12 cellular contexts compared by ENCODE assay signal in genomic region chr17:77572065-77572601, GRCh38.
DNase-seq lines count a peak whose midpoint lies in the region; ATAC-seq and TF ChIP-seq lines count a peak whose summit lies in the region.
"Had no signal": no experiment of that assay in that cellular context is flagged by ENCODE, and none has a peak within 500 bp of the region (broad histone marks: within the 10 kb centered on the region; RNA-seq: fewer than 3 reads in every experiment).

No MANE protein-coding gene starts in this region.

- H3K4ac ChIP-seq in trophoblast cell (ENCODE audit: low read depth, low read length), result no peak overlapping the region

- no peak overlapping the region for H3K14ac ChIP-seq in trophoblast cell (ENCODE audit: low read length)

- H3K4me2 ChIP-seq in neural cell (ENCODE audit: low read length), result peak overlapping the region; percentile 4
- H3K4me2 ChIP-seq in trophoblast cell (ENCODE audit: low read length), result no peak overlapping the region
- H3K4me2 ChIP-seq: SK-N-SH had no signal

- peaks cover 7% of the 10 kb centered on the region for H3K27me3 Mint-ChIP-seq in CD8-positive, alpha-beta T cell (ENCODE audit: low read depth)
- H3K27me3 Mint-ChIP-seq in osteocyte (ENCODE audit: unreplicated experiment), result peaks cover 66% of the 10 kb centered on the region

- peak overlapping the region; percentile 63 for H3K4me3 Mint-ChIP-seq in CD8-positive, alpha-beta T cell
- no peak overlapping the region for H3K4me3 Mint-ChIP-seq in osteocyte (ENCODE audit: unreplicated experiment)

- H3K4me1 Mint-ChIP-seq in CD8-positive, alpha-beta T cell (ENCODE audit: low read depth), result peaks cover 11% of the 10 kb centered on the region
- peaks cover 4% of the 10 kb centered on the region for H3K4me1 Mint-ChIP-seq in osteocyte (ENCODE audit: unreplicated experiment)

- no peak overlapping the region for H4K8ac ChIP-seq in trophoblast cell (ENCODE audit: low read depth, low read length)

- no peak overlapping the region for H3K18ac ChIP-seq in trophoblast cell (ENCODE audit: low read length)

- H3K9me3 Mint-ChIP-seq in CD8-positive, alpha-beta T cell, result no peaks in the 10 kb centered on the region
- H3K9me3 Mint-ChIP-seq in osteocyte (ENCODE audit: unreplicated experiment), result no peaks in the 10 kb centered on the region
- H3K9me3 Mint-ChIP-seq: stimulated activated memory B cell treated with anti-CD40 and anti-IgM and Interleukin-4, amounts not matched to agents 10 μg/mL and 1 μg/mL and 100 μg/mL, for 72 hours had no signal

- no peak for DNase-seq in CD8-positive, alpha-beta T cell
- peak; percentile 93 for DNase-seq in NCI-H82 (lab: John Stamatoyannopoulos, UW)
- DNase-seq in osteocyte (ENCODE audit: extremely low spot score, unreplicated experiment), result no peak
- no peak for DNase-seq in trophoblast cell
- DNase-seq in stimulated activated CD4-positive, alpha-beta T cell treated with anti-CD3 and anti-CD28 coated beads, Interleukin-2, amount 100 ng/mL, for 48 hours, result no peak
- DNase-seq: EL, NCI-H2107 had no signal

- H4K20me1 ChIP-seq in neural cell (ENCODE audit: insufficient read depth), result no peaks in the 10 kb centered on the region

- no peak for TF ChIP-seq POLR2A in gastroesophageal sphincter (IDR thresholded peaks at IDR 0.05)

- peak overlapping the region; percentile 46 for H3K4me3 ChIP-seq in CD8-positive, alpha-beta T cell (ENCODE audit: low read depth, low read length)
- H3K4me3 ChIP-seq in gastroesophageal sphincter (peak overlapping the region; percentile 2 to 41), neural cell (ENCODE audit: low read length) (peak overlapping the region; percentile 45), trophoblast cell (ENCODE audit: low read depth, low read length) (no peak overlapping the region)

- H3F3A ChIP-seq in neural cell (ENCODE audit: insufficient read depth, low read length, poor library complexity, severe bottlenecking), result peaks cover 9% of the 10 kb centered on the region

- H3K36me3 ChIP-seq in CD8-positive, alpha-beta T cell (ENCODE audit: insufficient read depth, low read length), result no peaks in the 10 kb centered on the region
- H3K36me3 ChIP-seq in gastroesophageal sphincter, result no peaks in the 10 kb centered on the region
- H3K36me3 ChIP-seq in neural cell (ENCODE audit: insufficient read depth, low read length), result no peaks in the 10 kb centered on the region
- no peaks in the 10 kb centered on the region for H3K36me3 ChIP-seq in trophoblast cell (ENCODE audit: control insufficient read depth in 1 of 2, insufficient read depth in 2 of 2, low read length in 2 of 2)

- TF ChIP-seq RAD21 in neural cell (conservative IDR thresholded peaks at IDR 0.05), result no peak

- H2AFZ ChIP-seq in neural cell (ENCODE audit: low read depth, low read length) (peak overlapping the region; percentile 34), trophoblast cell (ENCODE audit: insufficient read depth, low read length, poor library complexity) (no peak overlapping the region)

- no peak overlapping the region for H3K27ac Mint-ChIP-seq in CD8-positive, alpha-beta T cell
- H3K27ac Mint-ChIP-seq in osteocyte (ENCODE audit: unreplicated experiment), result no peak overlapping the region
- H3K27ac Mint-ChIP-seq: stimulated activated memory B cell treated with anti-CD40 and anti-IgM and Interleukin-4, amounts not matched to agents 10 μg/mL and 1 μg/mL and 100 μg/mL, for 72 hours had no signal

- no peak overlapping the region for H2BK120ac ChIP-seq in trophoblast cell (ENCODE audit: insufficient read depth, low read length, poor library complexity)

- no peak overlapping the region for H4K12ac ChIP-seq in trophoblast cell (ENCODE audit: low read depth, low read length)

- 3 to 10% methylated on average over 5 to 7 of the region's 15 CpGs for WGBS in gastroesophageal sphincter (ENCODE audit: low coverage in 1 of 2), 2 donors
- no CpG with 5 or more reads among the region's 15 CpGs for WGBS in trophoblast cell (ENCODE audit: extremely low coverage, insufficient coverage, insufficient read length)

- intact Hi-C loops in CD8-positive, alpha-beta T cell (cut with DNase I, micrococcal nuclease), result no loop called here

- no peaks in the 10 kb centered on the region for H3K9me2 ChIP-seq in neural cell (ENCODE audit: insufficient read depth, low read length)
- H3K9me2 ChIP-seq: SK-N-SH had no signal

- no peaks in the 10 kb centered on the region for H3K36me3 Mint-ChIP-seq in CD8-positive, alpha-beta T cell
- H3K36me3 Mint-ChIP-seq in osteocyte (ENCODE audit: unreplicated experiment), result no peaks in the 10 kb centered on the region
- H3K36me3 Mint-ChIP-seq: stimulated activated memory B cell treated with anti-CD40 and anti-IgM and Interleukin-4, amounts not matched to agents 10 μg/mL and 1 μg/mL and 100 μg/mL, for 72 hours had no signal

- H3K27me3 ChIP-seq in CD8-positive, alpha-beta T cell (ENCODE audit: insufficient read depth, low read length), result no peaks in the 10 kb centered on the region
- H3K27me3 ChIP-seq in gastroesophageal sphincter (no peaks in the 10 kb centered on the region), neural cell (ENCODE audit: insufficient read depth, low read depth, low read length) (no peaks in the 10 kb centered on the region), trophoblast cell (ENCODE audit: insufficient read depth, low read length) (no peaks in the 10 kb centered on the region)

- CTCF ChIA-PET in CD8-positive, alpha-beta T cell (lab: Charles Lee), result no interaction called here

- ATAC-seq in CD8-positive, alpha-beta T cell, result no peak
- ATAC-seq in gastroesophageal sphincter (no peak), GM21737 (IDR thresholded peaks at IDR 0.05; ENCODE audit: unreplicated experiment) (no peak)
- ATAC-seq: stimulated activated memory B cell treated with anti-CD40 and anti-IgM and Interleukin-4, amounts not matched to agents 10 μg/mL and 1 μg/mL and 100 μg/mL, for 72 hours had no signal

- H2AK5ac ChIP-seq in trophoblast cell (ENCODE audit: low read length), result no peak overlapping the region

- POLR2A ChIA-PET in CD8-positive, alpha-beta T cell (lab: Charles Lee), result interaction anchor here (0.6 to 1.3 kb wide), 2 partner anchors 38 to 183 kb away, joined by 3 read pairs; no protein-coding TSS in a partner anchor

- H3K79me1 ChIP-seq in trophoblast cell (ENCODE audit: low read length), result no peaks in the 10 kb centered on the region

- no peak overlapping the region for H4K91ac ChIP-seq in trophoblast cell (ENCODE audit: low read depth, low read length)

- H3K9ac ChIP-seq in neural cell (ENCODE audit: low read length) (peak overlapping the region; percentile 60), trophoblast cell (ENCODE audit: low read length) (no peak overlapping the region)
- H3K9ac ChIP-seq: SK-N-SH had no signal

- no peak for TF ChIP-seq CTCF in CD8-positive, alpha-beta T cell (IDR thresholded peaks at IDR 0.05)
- no peak for TF ChIP-seq CTCF in gastroesophageal sphincter (IDR thresholded peaks at IDR 0.05)
- no peak for TF ChIP-seq CTCF in neural cell (IDR thresholded peaks at IDR 0.05; ENCODE audit: poor library complexity, severe bottlenecking)
- no peak for TF ChIP-seq CTCF in osteocyte (IDR thresholded peaks at IDR 0.05)

- H3K4me1 ChIP-seq in CD8-positive, alpha-beta T cell (ENCODE audit: insufficient read depth, low read length), result peaks cover 14% of the 10 kb centered on the region
- peaks cover 0 to 24% (median 6%) of the 10 kb centered on the region in 3 donors for H3K4me1 ChIP-seq in gastroesophageal sphincter
- H3K4me1 ChIP-seq in trophoblast cell (ENCODE audit: control insufficient read depth in 1 of 2, insufficient read depth in 2 of 2, low read length in 2 of 2), result no peaks in the 10 kb centered on the region

- H2BK5ac ChIP-seq in trophoblast cell (ENCODE audit: low read depth, low read length, poor library complexity), result no peak overlapping the region

- no peak overlapping the region for H2BK12ac ChIP-seq in trophoblast cell (ENCODE audit: low read length)

- TF ChIP-seq EP300 in gastroesophageal sphincter (IDR thresholded peaks at IDR 0.05) (no peak), neural cell (conservative IDR thresholded peaks at IDR 0.05; ENCODE audit: poor library complexity, severe bottlenecking) (no peak)

- H3K9me3 ChIP-seq in CD8-positive, alpha-beta T cell (ENCODE audit: low read length), result no peaks in the 10 kb centered on the region
- no peaks in the 10 kb centered on the region for H3K9me3 ChIP-seq in gastroesophageal sphincter
- H3K9me3 ChIP-seq in neural cell (ENCODE audit: low read length), result no peaks in the 10 kb centered on the region
- peaks cover 4% of the 10 kb centered on the region for H3K9me3 ChIP-seq in trophoblast cell (ENCODE audit: insufficient read depth, low read depth, low read length)
- H3K9me3 ChIP-seq: SK-N-SH had no signal

- no peaks in the 10 kb centered on the region for H3K79me2 ChIP-seq in neural cell (replicated peaks; ENCODE audit: insufficient read depth, low read length)
- H3K79me2 ChIP-seq in trophoblast cell (ENCODE audit: control insufficient read depth, insufficient read depth, low read length, poor library complexity), result no peaks in the 10 kb centered on the region

- H3K27ac ChIP-seq in CD8-positive, alpha-beta T cell (ENCODE audit: low read depth, low read length), result no peak overlapping the region
- H3K27ac ChIP-seq in gastroesophageal sphincter, result peak overlapping the region in 1 of 4 donors; percentile 21
- peak overlapping the region; percentile 82 for H3K27ac ChIP-seq in neural cell (ENCODE audit: low read length)
- H3K27ac ChIP-seq in trophoblast cell (ENCODE audit: low read depth, low read length), result no peak overlapping the region

- no peak overlapping the region for H3K23ac ChIP-seq in trophoblast cell (ENCODE audit: low read length)

TF ChIP-seq in neural cell, 6 proteins besides CTCF, POLR2A, EP300 and RAD21 (continues in another document):
- TF ChIP-seq MXI1 (conservative IDR thresholded peaks at IDR 0.05; ENCODE audit: poor library complexity, severe bottlenecking) (no peak), SMC3 (conservative IDR thresholded peaks at IDR 0.05; ENCODE audit: poor library complexity) (no peak), POLR2AphosphoS5 (IDR thresholded peaks at IDR 0.05) (no peak)
